In genomic region chr2:239871481-239872435, GRCh38 we compare ENCODE assay signal across 17 cellular contexts.
"Had no signal": no experiment of that assay in that cellular context is flagged by ENCODE, and none has a peak within 500 bp of the region (broad histone marks: within the 10 kb centered on the region; RNA-seq: fewer than 3 reads in every experiment).

No MANE protein-coding gene starts in this region.

- DNase-seq: activated CD4-positive, alpha-beta T cell treated with anti-CD3 and anti-CD28 coated beads, Interleukin-2, amount 50 U/mL, for 1 hour; activated naive CD4-positive, alpha-beta T cell; aorta; dermis blood vessel endothelial cell; gastrocnemius medialis; heart left ventricle; left cardiac atrium; mammary epithelial cell; posterior cingulate gyrus; right cardiac atrium; small intestine; stimulated activated CD4-positive, alpha-beta T cell treated with anti-CD3 and anti-CD28 coated beads, Interleukin-4, amount 100 ng/mL, for 4 hours; stimulated activated CD8-positive, alpha-beta memory T cell treated with anti-CD3 and anti-CD28 coated beads, Interleukin-4, amount 100 ng/mL, for 48 hours; stimulated activated naive CD8-positive, alpha-beta T cell treated with anti-CD3 and anti-CD28 coated beads, Interleukin-15, Interleukin-2, amounts not matched to agents 100 U/mL and 50 U/mL, for 24 hours had no signal

- H3K9me3 Mint-ChIP-seq: activated T-helper 1 cell treated with anti-CD3 and anti-CD28 coated beads, Interleukin-12 subunit alpha, Interleukin-12 subunit beta, Interleukin-2, Interleukin-4 antibody, amounts not matched to agents 30 ng/mL and 10 ng/mL and 1 ng/mL, durations not matched to agents 14 hours and 24 hours and 36 hours; naive thymus-derived CD4-positive, alpha-beta T cell had no signal

- ATAC-seq: gastrocnemius medialis; heart left ventricle; left cardiac atrium; naive thymus-derived CD4-positive, alpha-beta T cell; stimulated activated naive CD8-positive, alpha-beta T cell treated with anti-CD3 and anti-CD28 coated beads, Interleukin-15, Interleukin-2, amounts not matched to agents 100 U/mL and 50 U/mL, for 24 hours had no signal

- H3K4me1 ChIP-seq: gastrocnemius medialis, heart left ventricle, suprapubic skin had no signal

- H3K27ac Mint-ChIP-seq: activated T-helper 1 cell treated with anti-CD3 and anti-CD28 coated beads, Interleukin-12 subunit alpha, Interleukin-12 subunit beta, Interleukin-2, Interleukin-4 antibody, amounts not matched to agents 30 ng/mL and 10 ng/mL and 1 ng/mL, durations not matched to agents 14 hours and 24 hours and 36 hours; naive thymus-derived CD4-positive, alpha-beta T cell had no signal

- H3K4me3 ChIP-seq: gastrocnemius medialis, heart left ventricle, suprapubic skin had no signal

- H3K36me3 ChIP-seq: gastrocnemius medialis, heart left ventricle, suprapubic skin had no signal

- H3K9me3 ChIP-seq: gastrocnemius medialis, heart left ventricle, suprapubic skin had no signal

- H3K36me3 Mint-ChIP-seq: naive thymus-derived CD4-positive, alpha-beta T cell had no signal

- H3K27ac ChIP-seq: gastrocnemius medialis, heart left ventricle, suprapubic skin had no signal

- H3K4me3 Mint-ChIP-seq: activated T-helper 1 cell treated with anti-CD3 and anti-CD28 coated beads, Interleukin-12 subunit alpha, Interleukin-12 subunit beta, Interleukin-2, Interleukin-4 antibody, amounts not matched to agents 30 ng/mL and 10 ng/mL and 1 ng/mL, durations not matched to agents 14 hours and 24 hours and 36 hours; naive thymus-derived CD4-positive, alpha-beta T cell had no signal
